In the genomic region with DNA sequence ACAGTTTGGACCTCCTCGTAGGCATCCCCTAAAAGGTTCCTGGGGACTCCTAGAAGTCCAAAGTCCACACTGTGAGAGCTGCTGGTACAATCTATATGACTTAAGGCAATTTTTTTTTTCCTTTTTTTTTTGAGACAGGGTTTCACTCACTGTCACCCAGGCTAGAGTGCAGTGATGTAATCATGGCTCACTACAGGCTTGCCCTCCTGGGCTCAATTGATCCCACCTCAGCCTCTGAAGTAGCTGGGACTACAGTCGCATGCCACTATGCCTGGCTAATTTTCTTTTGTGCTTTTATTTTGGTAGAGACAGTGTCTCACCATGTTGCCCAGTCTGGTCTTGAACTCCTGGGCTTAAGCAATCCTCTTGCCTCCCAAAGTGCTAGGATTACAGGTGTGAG, we compare ENCODE assay signal across 1 cellular context.
TF ChIP-seq lines count a peak whose summit lies in the region.

No MANE protein-coding gene starts in this region.

TF ChIP-seq in GM23338, 12 proteins besides CTCF, POLR2A, EP300 and RAD21 (continued from another document):
- TF ChIP-seq, protein P1, sequence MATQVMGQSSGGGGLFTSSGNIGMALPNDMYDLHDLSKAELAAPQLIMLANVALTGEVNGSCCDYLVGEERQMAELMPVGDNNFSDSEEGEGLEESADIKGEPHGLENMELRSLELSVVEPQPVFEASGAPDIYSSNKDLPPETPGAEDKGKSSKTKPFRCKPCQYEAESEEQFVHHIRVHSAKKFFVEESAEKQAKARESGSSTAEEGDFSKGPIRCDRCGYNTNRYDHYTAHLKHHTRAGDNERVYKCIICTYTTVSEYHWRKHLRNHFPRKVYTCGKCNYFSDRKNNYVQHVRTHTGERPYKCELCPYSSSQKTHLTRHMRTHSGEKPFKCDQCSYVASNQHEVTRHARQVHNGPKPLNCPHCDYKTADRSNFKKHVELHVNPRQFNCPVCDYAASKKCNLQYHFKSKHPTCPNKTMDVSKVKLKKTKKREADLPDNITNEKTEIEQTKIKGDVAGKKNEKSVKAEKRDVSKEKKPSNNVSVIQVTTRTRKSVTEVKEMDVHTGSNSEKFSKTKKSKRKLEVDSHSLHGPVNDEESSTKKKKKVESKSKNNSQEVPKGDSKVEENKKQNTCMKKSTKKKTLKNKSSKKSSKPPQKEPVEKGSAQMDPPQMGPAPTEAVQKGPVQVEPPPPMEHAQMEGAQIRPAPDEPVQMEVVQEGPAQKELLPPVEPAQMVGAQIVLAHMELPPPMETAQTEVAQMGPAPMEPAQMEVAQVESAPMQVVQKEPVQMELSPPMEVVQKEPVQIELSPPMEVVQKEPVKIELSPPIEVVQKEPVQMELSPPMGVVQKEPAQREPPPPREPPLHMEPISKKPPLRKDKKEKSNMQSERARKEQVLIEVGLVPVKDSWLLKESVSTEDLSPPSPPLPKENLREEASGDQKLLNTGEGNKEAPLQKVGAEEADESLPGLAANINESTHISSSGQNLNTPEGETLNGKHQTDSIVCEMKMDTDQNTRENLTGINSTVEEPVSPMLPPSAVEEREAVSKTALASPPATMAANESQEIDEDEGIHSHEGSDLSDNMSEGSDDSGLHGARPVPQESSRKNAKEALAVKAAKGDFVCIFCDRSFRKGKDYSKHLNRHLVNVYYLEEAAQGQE (IDR thresholded peaks at IDR 0.05; ENCODE audit: unreplicated experiment), result no peak
- TF ChIP-seq ZNF331 (CRISPR knock-in tag; IDR thresholded peaks at IDR 0.05; ENCODE audit: low read depth), result no peak
- no peak for TF ChIP-seq JUNB (IDR thresholded peaks at IDR 0.05; ENCODE audit: unreplicated experiment)
- no peak for TF ChIP-seq NANOG (IDR thresholded peaks at IDR 0.05; ENCODE audit: borderline replicate concordance)
- no peak for TF ChIP-seq ZNF462 (CRISPR knock-in tag; IDR thresholded peaks at IDR 0.05)
- no peak for TF ChIP-seq CREB1 (CRISPR knock-in tag; IDR thresholded peaks at IDR 0.05; ENCODE audit: low read depth)
